In the genomic region with DNA sequence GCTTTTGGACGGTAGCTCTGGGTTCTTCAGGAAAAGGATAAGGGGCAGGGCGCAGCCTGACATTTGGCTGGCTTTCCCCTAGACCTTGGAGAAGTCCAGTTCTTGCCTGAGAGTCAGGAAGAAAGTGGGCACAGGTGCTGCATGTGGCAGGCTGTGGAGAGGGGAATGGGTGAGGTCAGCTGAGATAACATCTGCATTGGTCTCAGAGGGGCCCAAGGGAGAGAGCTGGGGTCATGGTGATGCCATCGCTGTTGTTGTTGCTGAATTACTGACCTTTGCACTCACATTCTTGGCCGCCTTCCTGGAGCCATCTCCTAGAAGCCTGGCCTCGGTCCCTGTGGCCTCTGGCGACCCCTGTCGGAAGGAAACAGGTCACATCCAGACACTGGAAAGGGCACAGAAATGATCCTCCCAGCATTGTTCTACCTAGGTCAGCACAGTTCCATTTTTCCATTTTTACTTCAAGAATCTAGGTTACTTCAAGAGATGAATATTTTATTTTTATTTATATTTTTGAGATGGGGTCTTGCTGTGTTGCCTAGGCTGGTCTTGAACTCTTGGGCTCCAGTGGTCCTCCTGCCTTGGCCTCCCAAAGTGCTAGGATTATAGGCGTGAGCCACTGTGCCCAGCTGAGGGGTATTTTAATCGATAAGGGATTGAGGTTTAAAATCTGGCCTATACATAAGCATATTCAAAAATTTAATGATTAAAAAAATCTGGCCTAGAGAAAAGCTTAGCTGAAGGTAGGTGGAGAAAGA, we compare ENCODE assay signal across 8 cellular contexts. TPM values are rescaled to one million over a fixed set of nuclear protein-coding genes. Genes with fewer than 3 reads are reported as not detected.
A peak's percentile ranks its signal among the peaks of the same experiment; 100 is the strongest.
DNase-seq lines count a peak whose midpoint lies in the region; ATAC-seq, FAIRE-seq and TF ChIP-seq lines count a peak whose summit lies in the region.

No MANE protein-coding gene starts in this region.

- peak; percentile 28 for FAIRE-seq in GM12891 (lab: Jason Lieb, UNC)

- H3K4me3 Mint-ChIP-seq in activated CD4-positive, alpha-beta T cell treated with anti-CD3 and anti-CD28 coated beads for 36 hours = no peak overlapping the region

- H3K27ac ChIP-seq in dorsolateral prefrontal cortex = peak overlapping the region in 57 of 59 donors; percentile 25 to 91 (median 77)

- no peaks in the 10 kb centered on the region for H3K36me3 Mint-ChIP-seq in activated CD4-positive, alpha-beta T cell treated with anti-CD3 and anti-CD28 coated beads for 36 hours (ENCODE audit: low read depth)

- H3K27me3 Mint-ChIP-seq in activated CD4-positive, alpha-beta T cell treated with anti-CD3 and anti-CD28 coated beads for 36 hours = no peaks in the 10 kb centered on the region

- H3K27me3 ChIP-seq in dorsolateral prefrontal cortex = no peaks in the 10 kb centered on the region

- POLR2A ChIA-PET in activated CD4-positive, alpha-beta T cell treated with anti-CD3 and anti-CD28 coated beads for 36 hours (lab: Charles Lee) = no interaction called here

- no peaks in the 10 kb centered on the region for H3K9me3 Mint-ChIP-seq in activated CD4-positive, alpha-beta T cell treated with anti-CD3 and anti-CD28 coated beads for 36 hours (ENCODE audit: low read depth)

- H3K27ac Mint-ChIP-seq in activated CD4-positive, alpha-beta T cell treated with anti-CD3 and anti-CD28 coated beads for 36 hours = no peak overlapping the region

- intact Hi-C loops in activated CD4-positive, alpha-beta T cell treated with anti-CD3 and anti-CD28 coated beads for 36 hours (cut with DNase I, micrococcal nuclease) = loop anchor here (1.0 to 10.0 kb wide), 5 partner anchors 13 to 325 kb away; a partner anchor contains a TSS
- intact Hi-C loops in dorsolateral prefrontal cortex (cut with DNase I) = loop anchor here in 1 of 2 donors (5.0 kb wide), 1 partner anchor 36 kb away; no protein-coding TSS in a partner anchor

- DNase-seq in GM12891 (ENCODE audit: insufficient read length, low spot score) (no peak), NCI-H2029 treated with DMSO at 0.1 percent for 48 hours (lab: John Stamatoyannopoulos, UW) (peak; percentile 17), dorsolateral prefrontal cortex (peak; percentile 27 to 90 (median 78)), lung microvascular endothelial cell (ENCODE audit: low read depth in 2 of 2) (peak; percentile 46 to 70), amniotic stem cell (lab: John Stamatoyannopoulos, UW) (no peak)
- peak; percentile 84 for DNase-seq in activated CD4-positive, alpha-beta T cell treated with anti-CD3 and anti-CD28 coated beads for 36 hours
- peak; percentile 25 to 33 for DNase-seq in stimulated activated CD8-positive, alpha-beta memory T cell treated with anti-CD3 and anti-CD28 coated beads, Interleukin-15, amount 100 ng/mL, for 4 hours (ENCODE audit: low read depth in 2 of 2)

- ATAC-seq in activated CD4-positive, alpha-beta T cell treated with anti-CD3 and anti-CD28 coated beads for 36 hours = peak; percentile 79
- no peak for ATAC-seq in HG02852 (IDR thresholded peaks at IDR 0.05; ENCODE audit: unreplicated experiment)

- peak; percentile 36 to 93 (median 74) for TF ChIP-seq CTCF in dorsolateral prefrontal cortex (IDR thresholded peaks at IDR 0.05 in 54 of 56, conservative IDR thresholded peaks at IDR 0.05 in 2 of 56; ENCODE audit: low read depth in 1 of 56, partially characterized antibody in 56 of 56)

- TF ChIP-seq POLR2A in GM12891 (IDR thresholded peaks at IDR 0.05; ENCODE audit: low read depth, low read length) = no peak

- peaks cover 5% of the 10 kb centered on the region for H3K4me1 Mint-ChIP-seq in activated CD4-positive, alpha-beta T cell treated with anti-CD3 and anti-CD28 coated beads for 36 hours

- CTCF ChIA-PET in activated CD4-positive, alpha-beta T cell treated with anti-CD3 and anti-CD28 coated beads for 36 hours (lab: Charles Lee) = interaction anchor here (0.6 to 3.1 kb wide), 19 partner anchors 8 to 330 kb away, joined by 3 to 23 read pairs (median 4); no protein-coding TSS in a partner anchor

- no peak overlapping the region for H3K4me3 ChIP-seq in dorsolateral prefrontal cortex

TF ChIP-seq in GM12891, 5 proteins besides CTCF, POLR2A, EP300 and RAD21:
- TF ChIP-seq TAF1 (IDR thresholded peaks at IDR 0.05; ENCODE audit: low read depth, low read length) = no peak
- TF ChIP-seq SPI1 (IDR thresholded peaks at IDR 0.05; ENCODE audit: low read depth, low read length) = no peak

RNA-seq across cellular contexts. Expression of a gene that starts 6.5 kb away (rescaled TPM):
- polyA plus RNA-seq in GM12891 (2012; ENCODE audit: low read depth, missing spikeins) = 6.7 TPM
- 10 to 100 TPM; 27.8 to 32.8 TPM for total RNA-seq in activated CD4-positive, alpha-beta T cell treated with anti-CD3 and anti-CD28 coated beads for 36 hours
- total RNA-seq in dorsolateral prefrontal cortex (100 to 1,000 TPM in 24 of 120 experiments, 10 to 100 TPM in 96; 21.9 to 264 (median 65.6) TPM), lung microvascular endothelial cell (2.6 and 3.9 TPM in 2 replicates)

RNA-seq across cellular contexts. Expression of a gene that starts 9.1 kb away (rescaled TPM):
- not detected for polyA plus RNA-seq in GM12891 (2012; ENCODE audit: low read depth, missing spikeins)
- not detected for total RNA-seq in activated CD4-positive, alpha-beta T cell treated with anti-CD3 and anti-CD28 coated beads for 36 hours
- total RNA-seq in dorsolateral prefrontal cortex (not detected), lung microvascular endothelial cell (not detected in 2 replicates)

RNA-seq across cellular contexts. Expression of a gene that starts 43.6 kb away (rescaled TPM):
- polyA plus RNA-seq in GM12891 (2012; ENCODE audit: low read depth, missing spikeins) = not detected
- total RNA-seq in activated CD4-positive, alpha-beta T cell treated with anti-CD3 and anti-CD28 coated beads for 36 hours = not detected
- total RNA-seq in dorsolateral prefrontal cortex = 1 to 10 TPM in 51 of 120 experiments, under 1 TPM in 5, not detected in 64; 0.84 to 3.8 (median 1.4) TPM
- not detected in 2 replicates for total RNA-seq in lung microvascular endothelial cell

Comparison
In these comparisons a context has a peak if more than half of its experiments do, and no peak if none do; other contexts are left out.
1. DNase-seq: peak in NCI-H2029 treated with DMSO at 0.1 percent for 48 hours (single experiment), activated CD4-positive, alpha-beta T cell treated with anti-CD3 and anti-CD28 coated beads for 36 hours (single experiment), dorsolateral prefrontal cortex (10 of 10), lung microvascular endothelial cell (2 of 2) and stimulated activated CD8-positive, alpha-beta memory T cell treated with anti-CD3 and anti-CD28 coated beads, Interleukin-15, amount 100 ng/mL, for 4 hours (2 of 2); none in GM12891 (single experiment) and amniotic stem cell (single experiment).